Comparison of ENCODE assay signal across 15 cellular contexts in the genomic region with DNA sequence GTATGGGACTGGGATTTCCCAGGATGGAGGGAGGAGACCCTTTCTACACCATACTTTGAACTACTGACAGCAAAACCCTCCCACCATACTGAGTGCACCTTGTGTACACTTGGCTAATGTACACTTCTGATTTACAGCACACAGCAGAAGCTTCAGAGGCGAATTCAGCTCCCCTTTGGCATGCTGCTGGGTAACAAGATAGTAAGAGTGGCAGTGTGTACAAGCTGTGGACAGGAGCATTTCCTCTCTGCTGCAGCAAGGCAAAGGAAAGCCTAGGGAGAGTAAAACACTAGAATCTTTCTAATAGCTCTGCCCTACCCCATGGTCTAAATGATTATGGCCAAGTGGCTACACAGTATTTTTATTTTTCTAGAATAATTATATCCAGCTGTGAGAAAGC.
"Had no signal": no experiment of that assay in that cellular context is flagged by ENCODE, and none has a peak within 500 bp of the region (broad histone marks: within the 10 kb centered on the region; RNA-seq: fewer than 3 reads in every experiment).

No MANE protein-coding gene starts in this region.

- DNase-seq: activated CD4-positive, alpha-beta memory T cell treated with anti-CD3 and anti-CD28 coated beads for 36 hours; activated CD4-positive, alpha-beta T cell treated with anti-CD3 and anti-CD28 coated beads for 1 hour; activated CD8-positive, alpha-beta memory T cell treated with anti-CD3 and anti-CD28 coated beads, Interleukin-2, amount 50 U/mL, for 4 hours; activated naive CD8-positive, alpha-beta T cell treated with anti-CD3 and anti-CD28 coated beads, Interleukin-2, amount 10 ng/mL, durations not matched to agents 7 days and 5 days; aorta; foreskin keratinocyte; heart left ventricle; stimulated activated CD4-positive, alpha-beta T cell treated with anti-CD3 and anti-CD28 coated beads, Interleukin-15, amount 100 ng/mL, for 24 hours; stimulated activated CD4-positive, alpha-beta T cell treated with anti-CD3 and anti-CD28 coated beads, Interleukin-4, amount 100 ng/mL, for 24 hours; testis had no signal

- H3K4me2 ChIP-seq: neural progenitor cell had no signal

- ATAC-seq: foreskin keratinocyte had no signal

- H3K79me2 ChIP-seq: parathyroid adenoma had no signal

- H3K9me3 ChIP-seq: breast epithelium, heart left ventricle, testis had no signal

- H3K27ac ChIP-seq: breast epithelium, foreskin keratinocyte, heart left ventricle, neural progenitor cell, parathyroid adenoma, testis had no signal

- H3K4me1 ChIP-seq: neural progenitor cell, parathyroid adenoma, testis had no signal

- H2AFZ ChIP-seq: neural progenitor cell, parathyroid adenoma had no signal

- H3K36me3 ChIP-seq: breast epithelium, neural progenitor cell had no signal

- FAIRE-seq: endometrium, keratinocyte had no signal

- H3K9ac ChIP-seq: neural progenitor cell, parathyroid adenoma had no signal

- H3K27me3 ChIP-seq: breast epithelium, foreskin keratinocyte, heart left ventricle, neural progenitor cell, testis had no signal

- H3K4me3 ChIP-seq: breast epithelium, heart left ventricle, neural progenitor cell, testis had no signal
